10 cellular contexts compared by ENCODE assay signal in genomic region chr20:44204156-44204831, GRCh38. TPM values are rescaled to one million over a fixed set of nuclear protein-coding genes. Genes with fewer than 3 reads are reported as not detected.
DNase-seq lines count a peak whose midpoint lies in the region; ATAC-seq and TF ChIP-seq lines count a peak whose summit lies in the region.
"Had no signal": no experiment of that assay in that cellular context is flagged by ENCODE, and none has a peak within 500 bp of the region (broad histone marks: within the 10 kb centered on the region; RNA-seq: fewer than 3 reads in every experiment).

No MANE protein-coding gene starts in this region.

- DNase-seq in DMS53 treated with DMSO at 0.1 percent for 48 hours (lab: John Stamatoyannopoulos, UW; ENCODE audit: unreplicated experiment) (peak; percentile 91), RKO (ENCODE audit: low spot score) (peak; percentile 99), fibroblast of mammary gland (ENCODE audit: low read depth) (peak; percentile 95), pulmonary artery endothelial cell (ENCODE audit: low read depth, low spot score) (peak; percentile 81), Caco-2 (no peak)
- no peak for DNase-seq in effector CD4-positive, alpha-beta T cell
- DNase-seq: NCI-H1694 had no signal

- ATAC-seq in GM21717 (IDR thresholded peaks at IDR 0.05; ENCODE audit: unreplicated experiment): no peak
- ATAC-seq in HG03342 (IDR thresholded peaks at IDR 0.05; ENCODE audit: unreplicated experiment): no peak

- peaks cover 21% of the 10 kb centered on the region for H3K4me1 ChIP-seq in Caco-2

- H3K4me3 ChIP-seq in fibroblast of mammary gland (ENCODE audit: control insufficient read depth, low read depth, low read length) (no peak overlapping the region), Caco-2 (ENCODE audit: low read depth, low read length) (no peak overlapping the region)

- peaks cover 35% of the 10 kb centered on the region for H3K4me1 Mint-ChIP-seq in Caco-2 (ENCODE audit: low read depth, unreplicated experiment)

- no peaks in the 10 kb centered on the region for H3K9me3 ChIP-seq in Caco-2

- no peaks in the 10 kb centered on the region for H3K27me3 ChIP-seq in Caco-2 (replicated peaks; ENCODE audit: control insufficient read depth, insufficient read depth, low read length)

- H3K4me3 Mint-ChIP-seq in Caco-2 (ENCODE audit: unreplicated experiment): no peak overlapping the region
- H3K4me3 Mint-ChIP-seq: dendritic cell treated with granulocyte-macrophage colony-stimulating factor and Interleukin-4, amounts not matched to agents 40 ng/mL and 50 ng/mL, for 4 days had no signal

- POLR2A ChIA-PET in Caco-2 (lab: Charles Lee): no interaction called here

- CTCF ChIA-PET in Caco-2 (lab: Charles Lee): no interaction called here

- H3K9me3 Mint-ChIP-seq in Caco-2 (ENCODE audit: unreplicated experiment): no peaks in the 10 kb centered on the region
- H3K9me3 Mint-ChIP-seq: dendritic cell treated with granulocyte-macrophage colony-stimulating factor and Interleukin-4, amounts not matched to agents 40 ng/mL and 50 ng/mL, for 4 days had no signal

- H3K36me3 ChIP-seq in Caco-2 (ENCODE audit: control insufficient read depth, insufficient read depth, low read length): peaks cover 7% of the 10 kb centered on the region

- H3K36me3 Mint-ChIP-seq in Caco-2 (ENCODE audit: insufficient read depth, unreplicated experiment): peaks cover 97% of the 10 kb centered on the region

- intact Hi-C loops in Caco-2 (cut with micrococcal nuclease; ENCODE audit: unreplicated experiment): no loop called here

- no peak for TF ChIP-seq CTCF in fibroblast of mammary gland (conservative IDR thresholded peaks at IDR 0.05; ENCODE audit: control insufficient read depth, insufficient read depth, low read depth, low read length)
- TF ChIP-seq CTCF in Caco-2 (IDR thresholded peaks at IDR 0.05; ENCODE audit: insufficient read depth in 1 of 2, low read depth in 1 of 2, low read length in 1 of 2, severe bottlenecking in 1 of 2, unreplicated experiment in 1 of 2): no peak

- no peak overlapping the region for H3K27ac Mint-ChIP-seq in Caco-2 (ENCODE audit: unreplicated experiment)
- H3K27ac Mint-ChIP-seq: dendritic cell treated with granulocyte-macrophage colony-stimulating factor and Interleukin-4, amounts not matched to agents 40 ng/mL and 50 ng/mL, for 4 days had no signal

- H3K27me3 Mint-ChIP-seq in Caco-2 (ENCODE audit: insufficient read depth, unreplicated experiment): no peaks in the 10 kb centered on the region
- H3K27me3 Mint-ChIP-seq: dendritic cell treated with granulocyte-macrophage colony-stimulating factor and Interleukin-4, amounts not matched to agents 40 ng/mL and 50 ng/mL, for 4 days had no signal

- no TSS peak for BruUV-seq in Caco-2 (replicated peaks; lab: Mats Ljungman, UMichigan)

RNA-seq across cellular contexts. Expression of gene OSER1, which starts 6.3 kb away (rescaled TPM):
- 36.1 and 46.4 TPM in 2 replicates for total RNA-seq in pulmonary artery endothelial cell
- total RNA-seq in Caco-2 (2022): 79.7 and 82.3 TPM in 2 replicates

RNA-seq across cellular contexts. Expression of gene JPH2, which starts 17.3 kb away (rescaled TPM):
- not detected in 2 replicates for total RNA-seq in pulmonary artery endothelial cell
- 10.5 and 11.1 TPM in 2 replicates for total RNA-seq in Caco-2 (2022)

RNA-seq across cellular contexts. Expression of gene GDAP1L1, which starts 42.8 kb away (rescaled TPM):
- total RNA-seq in pulmonary artery endothelial cell (not detected in 2 replicates), Caco-2 (2022) (2.5 and 4.2 TPM in 2 replicates)

Comparison
In these comparisons a context has a peak if more than half of its experiments do, and no peak if none do; other contexts are left out.
1. DNase-seq: peak in DMS53 treated with DMSO at 0.1 percent for 48 hours (single experiment), RKO (single experiment), fibroblast of mammary gland (single experiment) and pulmonary artery endothelial cell (single experiment); none in Caco-2 (0 of 2) and effector CD4-positive, alpha-beta T cell (single experiment).
2. RNA of gene JPH2, which starts 17.3 kb away (total RNA-seq): 10.5 to 11.1 TPM in Caco-2; not detected in pulmonary artery endothelial cell; every median in the first group is over 10 times any median in the second.